Comparison of ENCODE assay signal across 8 cellular contexts in the genomic region with DNA sequence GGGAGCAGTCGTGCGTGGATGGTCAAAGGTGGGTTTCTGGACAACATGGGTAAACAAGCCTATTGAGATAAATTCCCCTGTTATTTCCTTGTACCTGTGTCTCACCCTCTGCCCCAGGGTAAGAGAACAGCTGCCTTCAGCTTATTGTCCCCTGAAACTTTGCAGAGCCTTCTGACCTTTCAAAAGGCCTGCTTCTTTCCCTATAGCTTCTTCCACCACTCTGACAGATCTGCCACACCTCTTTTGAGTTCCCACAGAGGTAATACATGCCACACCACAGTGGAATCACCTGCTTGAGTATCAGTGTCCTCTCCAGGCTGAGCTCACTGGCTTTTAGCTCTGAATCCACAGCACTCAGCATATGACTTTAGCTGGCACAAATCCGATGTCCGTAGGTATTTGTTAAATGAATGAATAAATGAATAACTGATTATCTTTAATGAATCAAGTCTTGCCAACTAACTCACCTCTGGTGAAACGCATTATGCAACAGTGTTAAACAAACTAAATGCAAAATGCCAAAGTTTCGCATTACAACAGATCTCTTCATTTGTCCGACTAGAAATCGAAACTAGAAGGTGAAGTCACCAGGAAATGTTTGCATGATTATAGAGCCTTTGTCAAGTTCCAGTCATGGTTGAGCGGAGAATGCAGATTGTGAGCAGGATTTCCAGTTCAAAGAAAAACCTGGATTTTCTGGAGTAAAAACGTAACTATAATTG. TPM values are rescaled to one million over a fixed set of nuclear protein-coding genes. Genes with fewer than 3 reads are reported as not detected.
DNase-seq lines count a peak whose midpoint lies in the region; ATAC-seq and TF ChIP-seq lines count a peak whose summit lies in the region.
"Had no signal": no experiment of that assay in that cellular context is flagged by ENCODE, and none has a peak within 500 bp of the region (broad histone marks: within the 10 kb centered on the region; RNA-seq: fewer than 3 reads in every experiment).

No MANE protein-coding gene starts in this region.

- ATAC-seq in GM21786 (IDR thresholded peaks at IDR 0.05; ENCODE audit: unreplicated experiment), result no peak
- no peak for ATAC-seq in left ventricle myocardium superior
- ATAC-seq in sciatic nerve, result no peak

- H3K9ac ChIP-seq in NT2/D1 (ENCODE audit: insufficient read length, low read depth) (no peak overlapping the region), smooth muscle cell (ENCODE audit: low read depth) (no peak overlapping the region)

- H3K27ac ChIP-seq in smooth muscle cell (ENCODE audit: low read depth), result no peak overlapping the region

- H2AFZ ChIP-seq in smooth muscle cell (ENCODE audit: low read depth), result peak overlapping the region; percentile 47

- H3K4me1 ChIP-seq in NT2/D1 (ENCODE audit: insufficient read depth, insufficient read length), result no peaks in the 10 kb centered on the region
- peaks cover 3% of the 10 kb centered on the region for H3K4me1 ChIP-seq in smooth muscle cell (ENCODE audit: low read depth)

- no peaks in the 10 kb centered on the region for H4K20me1 ChIP-seq in smooth muscle cell (ENCODE audit: low read depth)

- DNase-seq in HS-5 (ENCODE audit: low read depth) (peak; percentile 3), NT2/D1 (ENCODE audit: low read depth, low spot score) (peak; percentile 39), glomerular visceral epithelial cell (ENCODE audit: extremely low spot score) (peak; percentile 70), smooth muscle cell (lab: John Stamatoyannopoulos, UW; ENCODE audit: unreplicated experiment) (no peak), left ventricle myocardium superior (no peak), sciatic nerve (ENCODE audit: low spot score) (no peak)
- DNase-seq: Right ventricle myocardium superior had no signal

- no peaks in the 10 kb centered on the region for H3K9me3 ChIP-seq in NT2/D1 (ENCODE audit: insufficient read depth, low read length)
- H3K9me3 ChIP-seq in smooth muscle cell (replicated peaks; ENCODE audit: low read depth), result no peaks in the 10 kb centered on the region

- H3F3A ChIP-seq in smooth muscle cell (ENCODE audit: low read depth), result no peaks in the 10 kb centered on the region

- no peak for TF ChIP-seq CTCF in smooth muscle cell (IDR thresholded peaks at IDR 0.05; ENCODE audit: borderline replicate concordance, insufficient read depth, poor library complexity, severe bottlenecking)

- H3K4me3 ChIP-seq in NT2/D1 (ENCODE audit: insufficient read length, low read depth) (no peak overlapping the region), smooth muscle cell (peak overlapping the region; percentile 37)

- WGBS in smooth muscle cell (ENCODE audit: low lambda C conversion rate), result 52% methylated on average over 10 of the region's 10 CpGs

- H3K4me2 ChIP-seq in smooth muscle cell, result peak overlapping the region; percentile 75

- H3K36me3 ChIP-seq in NT2/D1 (ENCODE audit: insufficient read depth, insufficient read length, low read length) (no peaks in the 10 kb centered on the region), smooth muscle cell (ENCODE audit: low read depth) (no peaks in the 10 kb centered on the region)

- H3K27me3 ChIP-seq in NT2/D1 (ENCODE audit: insufficient read depth, insufficient read length) (no peaks in the 10 kb centered on the region), smooth muscle cell (ENCODE audit: low read depth) (no peaks in the 10 kb centered on the region)

- intact Hi-C loops in left ventricle myocardium superior (cut with micrococcal nuclease), result no loop called here
- intact Hi-C loops in sciatic nerve (cut with DNase I), result no loop called here

- H3K79me2 ChIP-seq in smooth muscle cell (ENCODE audit: low read depth), result no peaks in the 10 kb centered on the region

RNA-seq across cellular contexts. Expression of gene DYNAP, which starts 16.3 kb away (rescaled TPM):
- not detected in 2 replicates for total RNA-seq in smooth muscle cell
- polyA plus RNA-seq in smooth muscle cell, result not detected in 2 replicates
- total RNA-seq in left ventricle myocardium superior, result not detected
- not detected for total RNA-seq in sciatic nerve
- total RNA-seq: Right ventricle myocardium superior had no signal

Comparison
In these comparisons a context has a peak if more than half of its experiments do, and no peak if none do; other contexts are left out.
1. DNase-seq: peak in HS-5 (single experiment), NT2/D1 (single experiment) and glomerular visceral epithelial cell (single experiment); none in smooth muscle cell (single experiment), left ventricle myocardium superior (single experiment) and sciatic nerve (single experiment).